ENCODE assay signal across 1 cellular context in the genomic region with DNA sequence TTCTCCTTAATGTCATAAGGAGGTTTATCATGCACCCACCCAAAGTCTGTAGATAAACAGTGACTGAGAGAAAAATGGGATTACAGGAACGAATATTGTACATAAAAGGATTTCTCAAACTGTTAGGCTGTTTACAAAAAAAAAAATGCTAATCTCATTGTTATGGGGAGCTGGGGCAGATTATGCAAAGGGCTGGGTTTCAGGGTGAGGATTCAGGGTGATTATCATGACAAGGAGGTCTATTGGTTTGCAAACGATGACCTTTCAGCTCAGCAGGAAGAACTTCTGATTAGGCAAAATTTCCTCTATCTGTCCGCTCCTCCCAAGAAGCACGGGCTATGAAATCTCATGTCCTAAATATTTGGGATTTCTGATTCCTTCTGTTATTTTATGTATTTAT.
TF ChIP-seq lines count a peak whose summit lies in the region.

No MANE protein-coding gene starts in this region.

TF ChIP-seq in WTC11, 78 proteins besides CTCF, POLR2A, EP300 and RAD21 (continued from another document):
- no peak for TF ChIP-seq CREM (CRISPR knock-in tag; IDR thresholded peaks at IDR 0.05)
- TF ChIP-seq, protein P1, sequence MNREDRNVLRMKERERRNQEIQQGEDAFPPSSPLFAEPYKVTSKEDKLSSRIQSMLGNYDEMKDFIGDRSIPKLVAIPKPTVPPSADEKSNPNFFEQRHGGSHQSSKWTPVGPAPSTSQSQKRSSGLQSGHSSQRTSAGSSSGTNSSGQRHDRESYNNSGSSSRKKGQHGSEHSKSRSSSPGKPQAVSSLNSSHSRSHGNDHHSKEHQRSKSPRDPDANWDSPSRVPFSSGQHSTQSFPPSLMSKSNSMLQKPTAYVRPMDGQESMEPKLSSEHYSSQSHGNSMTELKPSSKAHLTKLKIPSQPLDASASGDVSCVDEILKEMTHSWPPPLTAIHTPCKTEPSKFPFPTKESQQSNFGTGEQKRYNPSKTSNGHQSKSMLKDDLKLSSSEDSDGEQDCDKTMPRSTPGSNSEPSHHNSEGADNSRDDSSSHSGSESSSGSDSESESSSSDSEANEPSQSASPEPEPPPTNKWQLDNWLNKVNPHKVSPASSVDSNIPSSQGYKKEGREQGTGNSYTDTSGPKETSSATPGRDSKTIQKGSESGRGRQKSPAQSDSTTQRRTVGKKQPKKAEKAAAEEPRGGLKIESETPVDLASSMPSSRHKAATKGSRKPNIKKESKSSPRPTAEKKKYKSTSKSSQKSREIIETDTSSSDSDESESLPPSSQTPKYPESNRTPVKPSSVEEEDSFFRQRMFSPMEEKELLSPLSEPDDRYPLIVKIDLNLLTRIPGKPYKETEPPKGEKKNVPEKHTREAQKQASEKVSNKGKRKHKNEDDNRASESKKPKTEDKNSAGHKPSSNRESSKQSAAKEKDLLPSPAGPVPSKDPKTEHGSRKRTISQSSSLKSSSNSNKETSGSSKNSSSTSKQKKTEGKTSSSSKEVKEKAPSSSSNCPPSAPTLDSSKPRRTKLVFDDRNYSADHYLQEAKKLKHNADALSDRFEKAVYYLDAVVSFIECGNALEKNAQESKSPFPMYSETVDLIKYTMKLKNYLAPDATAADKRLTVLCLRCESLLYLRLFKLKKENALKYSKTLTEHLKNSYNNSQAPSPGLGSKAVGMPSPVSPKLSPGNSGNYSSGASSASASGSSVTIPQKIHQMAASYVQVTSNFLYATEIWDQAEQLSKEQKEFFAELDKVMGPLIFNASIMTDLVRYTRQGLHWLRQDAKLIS (CRISPR knock-in tag; IDR thresholded peaks at IDR 0.05; ENCODE audit: borderline replicate concordance), result no peak
- TF ChIP-seq FOXJ3 (CRISPR knock-in tag; IDR thresholded peaks at IDR 0.05; ENCODE audit: borderline replicate concordance), result peak; percentile 63; the same call in 1 of the 2 replicates
- TF ChIP-seq, protein P2, sequence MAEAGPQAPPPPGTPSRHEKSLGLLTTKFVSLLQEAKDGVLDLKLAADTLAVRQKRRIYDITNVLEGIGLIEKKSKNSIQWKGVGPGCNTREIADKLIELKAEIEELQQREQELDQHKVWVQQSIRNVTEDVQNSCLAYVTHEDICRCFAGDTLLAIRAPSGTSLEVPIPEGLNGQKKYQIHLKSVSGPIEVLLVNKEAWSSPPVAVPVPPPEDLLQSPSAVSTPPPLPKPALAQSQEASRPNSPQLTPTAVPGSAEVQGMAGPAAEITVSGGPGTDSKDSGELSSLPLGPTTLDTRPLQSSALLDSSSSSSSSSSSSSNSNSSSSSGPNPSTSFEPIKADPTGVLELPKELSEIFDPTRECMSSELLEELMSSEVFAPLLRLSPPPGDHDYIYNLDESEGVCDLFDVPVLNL (CRISPR knock-in tag; IDR thresholded peaks at IDR 0.05; ENCODE audit: borderline replicate concordance, low read depth), result no peak
- no peak for TF ChIP-seq HMGA2 (CRISPR knock-in tag; IDR thresholded peaks at IDR 0.05)
- TF ChIP-seq, protein P3, sequence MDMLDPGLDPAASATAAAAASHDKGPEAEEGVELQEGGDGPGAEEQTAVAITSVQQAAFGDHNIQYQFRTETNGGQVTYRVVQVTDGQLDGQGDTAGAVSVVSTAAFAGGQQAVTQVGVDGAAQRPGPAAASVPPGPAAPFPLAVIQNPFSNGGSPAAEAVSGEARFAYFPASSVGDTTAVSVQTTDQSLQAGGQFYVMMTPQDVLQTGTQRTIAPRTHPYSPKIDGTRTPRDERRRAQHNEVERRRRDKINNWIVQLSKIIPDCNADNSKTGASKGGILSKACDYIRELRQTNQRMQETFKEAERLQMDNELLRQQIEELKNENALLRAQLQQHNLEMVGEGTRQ (CRISPR knock-in tag; IDR thresholded peaks at IDR 0.05), result no peak
- TF ChIP-seq TEAD1 (CRISPR knock-in tag; IDR thresholded peaks at IDR 0.05), result peak; percentile 54; the same call in 1 of the 2 replicates
- TF ChIP-seq ATF1 (CRISPR knock-in tag; IDR thresholded peaks at IDR 0.05), result no peak
- no peak for TF ChIP-seq OVOL2 (CRISPR knock-in tag; IDR thresholded peaks at IDR 0.05; ENCODE audit: borderline replicate concordance)
